In the genomic region with DNA sequence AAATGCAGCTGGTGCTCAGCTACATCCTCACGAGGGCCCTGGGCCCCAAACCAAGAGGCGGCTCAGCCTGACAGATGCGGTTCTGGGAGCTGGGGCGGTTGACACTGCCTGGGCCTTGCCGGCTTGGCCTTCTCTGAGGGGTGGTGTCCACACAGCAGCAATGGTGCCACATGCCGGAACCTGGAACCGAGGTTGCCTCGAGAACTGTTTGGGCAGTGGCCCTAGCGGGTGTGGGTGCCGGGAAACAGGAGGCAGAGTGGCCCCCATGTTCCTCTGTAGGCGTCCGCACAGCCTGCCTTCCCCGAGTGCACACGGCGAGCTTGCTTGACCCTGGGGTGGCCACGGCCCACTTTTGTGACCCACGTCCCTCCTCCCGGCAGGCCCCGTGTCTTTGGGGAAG, we compare ENCODE assay signal across 1 cellular context.
TF ChIP-seq lines count a peak whose summit lies in the region.

No MANE protein-coding gene starts in this region.

TF ChIP-seq in H1, 55 proteins besides CTCF, POLR2A, EP300 and RAD21:
- no peak for TF ChIP-seq BRCA1 (IDR thresholded peaks at IDR 0.05; ENCODE audit: low read depth, low read length)
- no peak for TF ChIP-seq SUZ12 (IDR thresholded peaks at IDR 0.05; ENCODE audit: low read length)
- TF ChIP-seq YY1 (IDR thresholded peaks at IDR 0.05; ENCODE audit: low read depth, low read length) = no peak
- TF ChIP-seq SAP30 (IDR thresholded peaks at IDR 0.05; ENCODE audit: insufficient read depth, insufficient replicate concordance, low read length) = no peak
- TF ChIP-seq FOSL1 (IDR thresholded peaks at IDR 0.05; ENCODE audit: insufficient read depth, low read depth, low read length) = no peak
- TF ChIP-seq SIRT6 (IDR thresholded peaks at IDR 0.05; ENCODE audit: low read length) = no peak
- TF ChIP-seq CHD1 (IDR thresholded peaks at IDR 0.05; ENCODE audit: low read depth, low read length) = no peak
- TF ChIP-seq CBX8 (IDR thresholded peaks at IDR 0.05; ENCODE audit: borderline replicate concordance, low read depth, low read length) = no peak
- TF ChIP-seq ATF3 (IDR thresholded peaks at IDR 0.05; ENCODE audit: insufficient read depth, low read depth, low read length) = no peak
- no peak for TF ChIP-seq HDAC6 (IDR thresholded peaks at IDR 0.05; ENCODE audit: low read depth, low read length)
- no peak for TF ChIP-seq SIN3A (conservative IDR thresholded peaks at IDR 0.05 in 1 of 2, IDR thresholded peaks at IDR 0.05 in 1 of 2; ENCODE audit: low read depth in 1 of 2, low read length in 2 of 2)
- no peak for TF ChIP-seq POU5F1 (IDR thresholded peaks at IDR 0.05; ENCODE audit: low read depth, low read length)
- no peak for TF ChIP-seq GTF2F1 (IDR thresholded peaks at IDR 0.05; ENCODE audit: borderline replicate concordance, low read depth, low read length)
- no peak for TF ChIP-seq RFX5 (IDR thresholded peaks at IDR 0.05; ENCODE audit: borderline replicate concordance, low read depth, low read length)
- TF ChIP-seq NANOG (IDR thresholded peaks at IDR 0.05; ENCODE audit: insufficient read depth, low read depth, low read length, poor library complexity, severe bottlenecking) = no peak
- no peak for TF ChIP-seq TEAD4 (IDR thresholded peaks at IDR 0.05; ENCODE audit: low read depth, low read length)
